ENCODE assay signal across 8 cellular contexts in genomic region chrX:276588-277171, GRCh38. TPM values are rescaled to one million over a fixed set of nuclear protein-coding genes. Genes with fewer than 3 reads are reported as not detected.
DNase-seq lines count a peak whose midpoint lies in the region; ATAC-seq lines count a peak whose summit lies in the region.

No MANE protein-coding gene starts in this region.

- 8% methylated on average over 47 of the region's 47 CpGs for WGBS in right cardiac atrium

- H3K4me3 Mint-ChIP-seq in activated naive CD8-positive, alpha-beta T cell, result peak overlapping the region; percentile 77

- no peaks in the 10 kb centered on the region for H3K9me3 ChIP-seq in right cardiac atrium (ENCODE audit: control insufficient read depth, low read length)

- no peaks in the 10 kb centered on the region for H3K9me3 Mint-ChIP-seq in activated naive CD8-positive, alpha-beta T cell (ENCODE audit: low read depth)

- no peaks in the 10 kb centered on the region for H3K4me1 ChIP-seq in right cardiac atrium (ENCODE audit: control insufficient read depth, insufficient read depth, low read length)

- peak; percentile 18 for ATAC-seq in HG03521 (IDR thresholded peaks at IDR 0.05; ENCODE audit: unreplicated experiment)
- ATAC-seq in right cardiac atrium, result peak; percentile 50 to 63

- H3K27ac Mint-ChIP-seq in activated naive CD8-positive, alpha-beta T cell, result no peak overlapping the region

- H3K27ac ChIP-seq in right cardiac atrium (ENCODE audit: low read length) (no peak overlapping the region), skin epidermis (peak overlapping the region in 20 of 21 experiments; percentile 35 to 85 (median 73))

- H3K4me1 Mint-ChIP-seq in activated naive CD8-positive, alpha-beta T cell (ENCODE audit: low read depth), result peaks cover 20% of the 10 kb centered on the region

- H3K27me3 Mint-ChIP-seq in activated naive CD8-positive, alpha-beta T cell, result no peaks in the 10 kb centered on the region

- DNase-seq in activated CD8-positive, alpha-beta memory T cell treated with anti-CD3 and anti-CD28 coated beads, Interleukin-2, amount 50 U/mL, for 48 hours, result peak; percentile 69
- DNase-seq in activated CD8-positive, alpha-beta memory T cell treated with anti-CD3 and anti-CD28 coated beads for 24 hours, result no peak
- peak in 2 of 3 donors; percentile 29 to 66 for DNase-seq in right cardiac atrium
- DNase-seq in DMS79 (lab: John Stamatoyannopoulos, UW), result no peak
- DNase-seq in pons (ENCODE audit: low spot score), result no peak

- H3K27me3 ChIP-seq in right cardiac atrium (ENCODE audit: control insufficient read depth, insufficient read depth), result no peaks in the 10 kb centered on the region

- intact Hi-C loops in right cardiac atrium (cut with DNase I), result no loop called here

- H3K4me3 ChIP-seq in right cardiac atrium (ENCODE audit: low read length) (peak overlapping the region; percentile 64), skin epidermis (peak overlapping the region; percentile 45 to 62 (median 54))

- no peaks in the 10 kb centered on the region for H3K36me3 Mint-ChIP-seq in activated naive CD8-positive, alpha-beta T cell

RNA-seq across cellular contexts. Expression of gene PLCXD1, which starts 4.5 kb away (rescaled TPM):
- 1 to 10 TPM; 2.1 to 9.0 (median 4.7) TPM for total RNA-seq in right cardiac atrium
- polyA plus RNA-seq in right cardiac atrium, result 3.6 TPM

RNA-seq across cellular contexts. Expression of gene GTPBP6, which starts 41.9 kb away (rescaled TPM):
- 10 to 100 TPM; 48.4 to 57.6 (median 54.8) TPM for total RNA-seq in right cardiac atrium
- polyA plus RNA-seq in right cardiac atrium, result 59.0 TPM

Comparison
In these comparisons a context has a peak if more than half of its experiments do, and no peak if none do; other contexts are left out.
1. DNase-seq: peak in activated CD8-positive, alpha-beta memory T cell treated with anti-CD3 and anti-CD28 coated beads, Interleukin-2, amount 50 U/mL, for 48 hours (single experiment) and right cardiac atrium (2 of 3); none in activated CD8-positive, alpha-beta memory T cell treated with anti-CD3 and anti-CD28 coated beads for 24 hours (single experiment), DMS79 (single experiment) and pons (single experiment).